15 cellular contexts compared by ENCODE assay signal in the genomic region with DNA sequence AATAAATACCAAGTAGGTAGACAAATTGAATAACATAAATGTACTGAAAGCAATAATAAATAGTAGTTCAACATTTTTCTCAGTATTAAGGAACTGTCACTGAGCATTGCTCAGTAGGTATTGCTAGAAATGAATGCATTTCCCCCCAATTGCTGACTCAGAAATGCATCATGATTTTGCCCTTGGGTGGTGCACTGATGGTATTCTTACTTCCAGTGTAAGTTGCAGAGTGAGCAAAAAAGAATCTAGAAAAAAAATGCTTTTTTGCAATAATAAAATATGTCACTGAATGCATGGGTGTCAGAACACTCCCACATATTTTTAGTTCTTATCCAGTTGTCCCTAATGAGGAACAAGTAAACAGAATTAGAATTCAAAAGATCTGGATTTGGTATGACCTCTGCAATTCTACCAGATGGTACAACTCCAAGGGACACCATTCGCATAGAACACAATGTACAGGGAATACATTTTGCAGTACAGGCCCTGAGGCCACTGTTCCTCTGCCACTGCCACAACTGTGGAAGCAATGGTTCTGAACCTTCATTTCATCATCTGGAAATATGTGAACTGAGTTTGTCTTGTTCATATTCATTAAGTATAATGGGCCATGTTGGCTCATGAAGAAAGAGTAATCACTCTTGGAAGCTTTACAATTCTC.
A peak's percentile ranks its signal among the peaks of the same experiment; 100 is the strongest.
DNase-seq lines count a peak whose midpoint lies in the region; ATAC-seq and TF ChIP-seq lines count a peak whose summit lies in the region.
"Had no signal": no experiment of that assay in that cellular context is flagged by ENCODE, and none has a peak within 500 bp of the region (broad histone marks: within the 10 kb centered on the region; RNA-seq: fewer than 3 reads in every experiment).

No MANE protein-coding gene starts in this region.

- POLR2A ChIA-PET in RWPE1 (lab: Yijun Ruan, JAX; ENCODE audit: low non-redundant PET) = no interaction called here

- no peaks in the 10 kb centered on the region for H3K27me3 ChIP-seq in upper lobe of right lung
- H3K27me3 ChIP-seq: BLaER1, ovary had no signal

- no peaks in the 10 kb centered on the region for H3K4me1 ChIP-seq in upper lobe of right lung
- H3K4me1 ChIP-seq: BLaER1 had no signal

- no peaks in the 10 kb centered on the region for H3K36me3 ChIP-seq in upper lobe of right lung
- H3K36me3 ChIP-seq: BLaER1, ovary had no signal

- H3K27ac ChIP-seq in RWPE1 = no peak overlapping the region
- no peak overlapping the region for H3K27ac ChIP-seq in upper lobe of right lung
- H3K27ac ChIP-seq: BLaER1, ovary had no signal

- ATAC-seq in upper lobe of right lung = peak; percentile 52

- CTCF ChIA-PET in RWPE1 (lab: Yijun Ruan, JAX) = interaction anchor here (0.6 kb wide), 1 partner anchor 38 kb away, joined by 3 read pairs; no protein-coding TSS in a partner anchor

- H3K9me3 ChIP-seq in upper lobe of right lung = no peaks in the 10 kb centered on the region
- H3K9me3 ChIP-seq: BLaER1, ovary had no signal

- intact Hi-C loops in upper lobe of right lung (cut with DNase I) (no loop called here), head of caudate nucleus (cut with DNase I) (no loop called here)

- TF ChIP-seq CTCF in RWPE1 (conservative IDR thresholded peaks at IDR 0.05; ENCODE audit: low read depth) (no peak), epithelial cell of esophagus (IDR thresholded peaks at IDR 0.05; ENCODE audit: insufficient read depth, low read depth, low read length, missing control alignments) (no peak), upper lobe of right lung (IDR thresholded peaks at IDR 0.05) (no peak)

- no peak overlapping the region for H3K4me3 ChIP-seq in epithelial cell of esophagus (ENCODE audit: low read length)
- H3K4me3 ChIP-seq in upper lobe of right lung = no peak overlapping the region
- H3K4me3 ChIP-seq: BLaER1, ovary had no signal

- DNase-seq in stimulated activated CD4-positive, alpha-beta T cell treated with anti-CD3 and anti-CD28 coated beads, Interleukin-1b, Interleukin-23, amount 100 ng/mL, for 48 hours = peak; percentile 50
- DNase-seq in stimulated activated CD4-positive, alpha-beta T cell treated with anti-CD3 and anti-CD28 coated beads, Interleukin-12 subunit alpha, Interleukin-12 subunit beta, amount 100 ng/mL, for 4 hours = no peak
- DNase-seq in RWPE1 (ENCODE audit: low spot score) (peak; percentile 77), epithelial cell of esophagus (ENCODE audit: low read depth) (peak; percentile 88), upper lobe of right lung (no peak), head of caudate nucleus (no peak), amygdala (lab: John Stamatoyannopoulos, UW) (no peak), RPMI8226 (no peak)
- DNase-seq: activated CD8-positive, alpha-beta memory T cell treated with anti-CD3 and anti-CD28 coated beads for 24 hours; anterior cingulate cortex; GF-D8; Karpas-422; ovary; stimulated activated naive CD4-positive, alpha-beta T cell had no signal

Comparison
In these comparisons a context has a peak if more than half of its experiments do, and no peak if none do; other contexts are left out.
1. DNase-seq: peak in stimulated activated CD4-positive, alpha-beta T cell treated with anti-CD3 and anti-CD28 coated beads, Interleukin-1b, Interleukin-23, amount 100 ng/mL, for 48 hours (single experiment), RWPE1 (single experiment) and epithelial cell of esophagus (single experiment); none in stimulated activated CD4-positive, alpha-beta T cell treated with anti-CD3 and anti-CD28 coated beads, Interleukin-12 subunit alpha, Interleukin-12 subunit beta, amount 100 ng/mL, for 4 hours (single experiment), upper lobe of right lung (single experiment), head of caudate nucleus (0 of 42), amygdala (0 of 56) and RPMI8226 (single experiment).